In genomic region chr6:166275714-166276166, GRCh38 we compare ENCODE assay signal across 8 cellular contexts. TPM values are rescaled to one million over a fixed set of nuclear protein-coding genes. Genes with fewer than 3 reads are reported as not detected.
DNase-seq lines count a peak whose midpoint lies in the region; ATAC-seq and TF ChIP-seq lines count a peak whose summit lies in the region.

No MANE protein-coding gene starts in this region.

- no peak overlapping the region for H3K4me3 ChIP-seq in BE2C (ENCODE audit: low read depth, low read length)

- no peaks in the 10 kb centered on the region for H3K27me3 ChIP-seq in BE2C

- no peaks in the 10 kb centered on the region for H3K36me3 ChIP-seq in BE2C

- H3K9me3 Mint-ChIP-seq in mesothelial cell of epicardium, result no peaks in the 10 kb centered on the region

- TF ChIP-seq CTCF in BE2C (IDR thresholded peaks at IDR 0.05; ENCODE audit: low read depth, low read length) (peak; percentile 97), mesothelial cell of epicardium (IDR thresholded peaks at IDR 0.05; ENCODE audit: unreplicated experiment) (peak; percentile 87)

- ATAC-seq in GM18868 (IDR thresholded peaks at IDR 0.05; ENCODE audit: unreplicated experiment) (peak; percentile 77), HG03064 (IDR thresholded peaks at IDR 0.05; ENCODE audit: low read depth, unreplicated experiment) (peak; percentile 86)

- H3K4me1 ChIP-seq in BE2C, result peaks cover 2% of the 10 kb centered on the region; the same call in 1 of the 2 replicates

- H3K4me1 Mint-ChIP-seq in mesothelial cell of epicardium, result peaks cover 2% of the 10 kb centered on the region

- DNase-seq in BE2C (peak; percentile 72), NCI-H526 treated with DMSO at 0.1 percent for 48 hours (lab: John Stamatoyannopoulos, UW) (peak; percentile 21), mesothelial cell of epicardium (ENCODE audit: low spot score in 2 of 2, unreplicated experiment in 2 of 2) (peak; percentile 72 to 91)
- DNase-seq in activated CD8-positive, alpha-beta memory T cell treated with anti-CD3 and anti-CD28 coated beads for 1 hour (ENCODE audit: extremely low read depth in 1 of 2, low read depth in 1 of 2), result peak; percentile 25 to 76
- DNase-seq in effector CD8-positive, alpha-beta T cell (lab: John Stamatoyannopoulos, UW), result peak; percentile 62
- peak; percentile 33 to 64 for DNase-seq in stimulated activated CD8-positive, alpha-beta memory T cell treated with anti-CD3 and anti-CD28 coated beads, Interleukin-4, amount 100 ng/mL, for 4 hours (ENCODE audit: low read depth in 2 of 2, low spot score in 1 of 2)

- no peak overlapping the region for H3K4me3 Mint-ChIP-seq in mesothelial cell of epicardium

- H3K36me3 Mint-ChIP-seq in mesothelial cell of epicardium, result no peaks in the 10 kb centered on the region

- H3K27ac Mint-ChIP-seq in mesothelial cell of epicardium, result no peak overlapping the region

- peaks cover 61% of the 10 kb centered on the region for H3K27me3 Mint-ChIP-seq in mesothelial cell of epicardium (ENCODE audit: low read depth)

- no peaks in the 10 kb centered on the region for H3K9me3 ChIP-seq in BE2C

RNA-seq across cellular contexts. Expression of gene PRR18, which starts 32.5 kb away (rescaled TPM):
- polyA plus RNA-seq in BE2C (2012; ENCODE audit: insufficient read depth, insufficient read length, low read depth), result 0.65 TPM
- 0.20 to 0.38 TPM (median 0.31 TPM) in 3 replicates for total RNA-seq in mesothelial cell of epicardium

Comparison
In these comparisons a context has a peak if more than half of its experiments do, and no peak if none do; other contexts are left out.
1. DNase-seq: peak in every context shown above with its lines; median percentile 82 in mesothelial cell of epicardium; 72 in BE2C; 62 in effector CD8-positive, alpha-beta T cell; 50 in activated CD8-positive, alpha-beta memory T cell treated with anti-CD3 and anti-CD28 coated beads for 1 hour; 48 in stimulated activated CD8-positive, alpha-beta memory T cell treated with anti-CD3 and anti-CD28 coated beads, Interleukin-4, amount 100 ng/mL, for 4 hours; 21 in NCI-H526 treated with DMSO at 0.1 percent for 48 hours.